13 cellular contexts compared by ENCODE assay signal in genomic region chr4:37661643-37662221, GRCh38. TPM values are rescaled to one million over a fixed set of nuclear protein-coding genes. Genes with fewer than 3 reads are reported as not detected.
A peak's percentile ranks its signal among the peaks of the same experiment; 100 is the strongest.
DNase-seq lines count a peak whose midpoint lies in the region; ATAC-seq and TF ChIP-seq lines count a peak whose summit lies in the region.
"Had no signal": no experiment of that assay in that cellular context is flagged by ENCODE, and none has a peak within 500 bp of the region (broad histone marks: within the 10 kb centered on the region; RNA-seq: fewer than 3 reads in every experiment).

No MANE protein-coding gene starts in this region.

- no peaks in the 10 kb centered on the region for H3K36me3 ChIP-seq in aorta (ENCODE audit: control insufficient read depth in 1 of 2, insufficient read depth in 2 of 2, low read length in 1 of 2)
- H3K36me3 ChIP-seq: ovary, upper lobe of right lung had no signal

- peak overlapping the region; percentile 88 for H3K27ac Mint-ChIP-seq in neural crest cell (ENCODE audit: unreplicated experiment)
- H3K27ac Mint-ChIP-seq: immature natural killer cell had no signal

- H3K36me3 Mint-ChIP-seq in neural crest cell (ENCODE audit: low read depth) = peaks cover 9% of the 10 kb centered on the region

- TF ChIP-seq CTCF in AG10803 (conservative IDR thresholded peaks at IDR 0.05; ENCODE audit: low read length) (no peak), coronary artery (IDR thresholded peaks at IDR 0.05) (no peak), neural crest cell (conservative IDR thresholded peaks at IDR 0.05) (no peak)

- H3K9me3 ChIP-seq in aorta (ENCODE audit: control insufficient read depth, low read length) = no peaks in the 10 kb centered on the region
- H3K9me3 ChIP-seq: ovary had no signal

- no peaks in the 10 kb centered on the region for H3K9me3 Mint-ChIP-seq in neural crest cell

- ATAC-seq in aorta (ENCODE audit: low FRiP score) (no peak), GM18868 (IDR thresholded peaks at IDR 0.05; ENCODE audit: unreplicated experiment) (no peak), HG03565 (IDR thresholded peaks at IDR 0.05; ENCODE audit: unreplicated experiment) (no peak), GM21360 (IDR thresholded peaks at IDR 0.05; ENCODE audit: unreplicated experiment) (no peak)
- ATAC-seq: upper lobe of right lung had no signal

- intact Hi-C loops in aorta (cut with DNase I) = no loop called here

- peaks cover 7% of the 10 kb centered on the region in 2 donors for H3K4me1 ChIP-seq in aorta (ENCODE audit: control insufficient read depth in 1 of 2, insufficient read depth in 2 of 2, low read length in 2 of 2)

- peak; percentile 64 for DNase-seq in AG10803 (ENCODE audit: low read depth)
- DNase-seq in M059J (ENCODE audit: low read depth) = peak; percentile 31
- DNase-seq in coronary artery (ENCODE audit: low spot score) = no peak
- no peak for DNase-seq in neural crest cell (ENCODE audit: low read depth, low spot score)
- DNase-seq in aorta = no peak
- DNase-seq: activated naive CD4-positive, alpha-beta T cell treated with Interleukin-2 at 50 U/mL for 16 hours; effector CD4-positive, alpha-beta T cell; immature natural killer cell; ovary; upper lobe of right lung had no signal

- peak overlapping the region; percentile 43 to 56 for H3K27ac ChIP-seq in coronary artery
- H3K27ac ChIP-seq in aorta (ENCODE audit: low read depth in 1 of 2, low read length in 2 of 2) = no peak overlapping the region
- H3K27ac ChIP-seq: ovary, upper lobe of right lung had no signal

- H3K4me3 ChIP-seq in AG10803 (ENCODE audit: low read length) = no peak overlapping the region
- H3K4me3 ChIP-seq in coronary artery = no peak overlapping the region
- no peak overlapping the region for H3K4me3 ChIP-seq in aorta (ENCODE audit: low read length in 2 of 2)
- H3K4me3 ChIP-seq: ovary, upper lobe of right lung had no signal

- H3K27me3 ChIP-seq in aorta (ENCODE audit: control insufficient read depth in 1 of 2, insufficient read depth in 2 of 2, low read length in 1 of 2) = no peaks in the 10 kb centered on the region
- H3K27me3 ChIP-seq: ovary, upper lobe of right lung had no signal

- 43 to 53% methylated on average over 3 of the region's 3 CpGs for WGBS in aorta, 2 donors

- H3K4me1 Mint-ChIP-seq in neural crest cell = peaks cover 69% of the 10 kb centered on the region

- H3K27me3 Mint-ChIP-seq in neural crest cell (ENCODE audit: low read depth) = no peaks in the 10 kb centered on the region

- peak overlapping the region; percentile 38 for H3K4me3 Mint-ChIP-seq in neural crest cell
- H3K4me3 Mint-ChIP-seq: immature natural killer cell had no signal

RNA-seq across cellular contexts. Expression of gene RELL1, which starts 24.4 kb away (rescaled TPM):
- total RNA-seq in M059J (2014; rRNA removed; shearing (Covaris generic)) = 38.2 and 46.7 TPM in 2 replicates
- total RNA-seq in neural crest cell = 30.3 and 33.6 TPM in 2 replicates
- 10 to 100 TPM; 33.2 to 42.5 TPM for total RNA-seq in aorta
- 1 to 10 TPM; 1.3 to 1.4 TPM for polyA plus RNA-seq in aorta

Comparison
In these comparisons a context has a peak if more than half of its experiments do, and no peak if none do; other contexts are left out.
1. DNase-seq: peak in AG10803 (single experiment) and M059J (single experiment); none in coronary artery (single experiment), neural crest cell (single experiment) and aorta (0 of 2).
2. H3K27ac ChIP-seq: peak in coronary artery (2 of 2); none in aorta (0 of 2).